In genomic region chr1:104358621-104359020, GRCh38 we compare ENCODE assay signal across 36 cellular contexts.
"Had no signal": no experiment of that assay in that cellular context is flagged by ENCODE, and none has a peak within 500 bp of the region (broad histone marks: within the 10 kb centered on the region; RNA-seq: fewer than 3 reads in every experiment).

No MANE protein-coding gene starts in this region.

- H3K27me3 ChIP-seq: adrenal gland, body of pancreas, brain microvascular endothelial cell, breast epithelium had no signal

- H3K4me1 Mint-ChIP-seq: activated B cell treated with CpG ODN at 0.5 μM for 24 hours; activated CD4-positive, alpha-beta T cell treated with anti-CD3 and anti-CD28 coated beads, Interleukin-2, amount 10 ng/mL, durations not matched to agents 24 days and 14 days; activated naive CD8-positive, alpha-beta T cell treated with anti-CD3 and anti-CD28 coated beads for 36 hours; activated T-helper 17 cell treated with anti-CD3 and anti-CD28 coated beads, Interleukin-2, amount 50 U/mL, for 72 hours; T-helper 17 cell had no signal

- H3K4me3 Mint-ChIP-seq: activated B cell treated with CpG ODN at 0.5 μM for 24 hours; activated CD4-positive, alpha-beta memory T cell treated with anti-CD3 and anti-CD28 coated beads for 36 hours; activated CD4-positive, alpha-beta T cell treated with anti-CD3 and anti-CD28 coated beads, Interleukin-2, amount 10 ng/mL, durations not matched to agents 24 days and 14 days; activated CD8-positive, alpha-beta T cell treated with anti-CD3 and anti-CD28 coated beads for 36 hours; activated naive CD4-positive, alpha-beta T cell treated with anti-CD3 and anti-CD28 coated beads for 36 hours; activated naive CD8-positive, alpha-beta T cell treated with anti-CD3 and anti-CD28 coated beads for 36 hours; activated T-cell treated with anti-CD3 and anti-CD28 coated beads, Interleukin-2, amount 50 U/mL, for 4 hours; activated T-cell treated with anti-CD3 and anti-CD28 coated beads, Interleukin-2, amount 50 U/mL, for 72 hours; activated T-helper 1 cell treated with anti-CD3 and anti-CD28 coated beads, Interleukin-12 subunit alpha, Interleukin-12 subunit beta, Interleukin-2, Interleukin-4 antibody, amounts not matched to agents 30 ng/mL and 10 ng/mL and 1 ng/mL, durations not matched to agents 14 hours and 24 hours and 36 hours; activated T-helper 17 cell treated with anti-CD3 and anti-CD28 coated beads, Interleukin-2, amount 50 U/mL, for 72 hours; T-helper 17 cell; T-helper 2 cell treated with Interferon-gamma antibody and Interleukin-4, amounts not matched to agents 5 μg/mL and 100 μg/mL, for 36 hours had no signal

- H3K9me3 ChIP-seq: body of pancreas, breast epithelium had no signal

- H3K36me3 Mint-ChIP-seq: activated CD4-positive, alpha-beta memory T cell treated with anti-CD3 and anti-CD28 coated beads for 36 hours; activated naive CD4-positive, alpha-beta T cell treated with anti-CD3 and anti-CD28 coated beads, Interleukin-2, amount 50 U/mL, for 72 hours; activated naive CD8-positive, alpha-beta T cell treated with anti-CD3 and anti-CD28 coated beads for 36 hours had no signal

- H3K27me3 Mint-ChIP-seq: activated B cell treated with CpG ODN at 0.5 μM for 24 hours; activated CD4-positive, alpha-beta memory T cell treated with anti-CD3 and anti-CD28 coated beads for 36 hours; activated CD4-positive, alpha-beta T cell treated with anti-CD3 and anti-CD28 coated beads, Interleukin-2, amount 10 ng/mL, durations not matched to agents 24 days and 14 days; activated CD8-positive, alpha-beta T cell treated with anti-CD3 and anti-CD28 coated beads for 36 hours; activated naive CD8-positive, alpha-beta T cell treated with anti-CD3 and anti-CD28 coated beads for 36 hours; activated T-helper 17 cell treated with anti-CD3 and anti-CD28 coated beads, Interleukin-2, amount 50 U/mL, for 72 hours; T-helper 17 cell had no signal

- DNase-seq: activated B cell treated with CpG ODN at 0.5 μM for 24 hours; activated CD4-positive, alpha-beta memory T cell treated with anti-CD3 and anti-CD28 coated beads for 36 hours; activated CD4-positive, alpha-beta T cell treated with anti-CD3 and anti-CD28 coated beads for 4 hours; activated CD4-positive, alpha-beta T cell treated with anti-CD3 and anti-CD28 coated beads, Interleukin-2, amount 10 ng/mL, durations not matched to agents 24 days and 14 days; activated CD4-positive, alpha-beta T cell treated with anti-CD3 and anti-CD28 coated beads, Interleukin-2, amount 50 U/mL, for 1 hour; activated CD4-positive, alpha-beta T cell treated with anti-CD3 and anti-CD28 coated beads, Interleukin-2, amount 50 U/mL, for 4 hours; activated CD4-positive, CD25-positive, alpha-beta regulatory T cell treated with anti-CD3 and anti-CD28 coated beads, Interleukin-2, amount 50 U/mL, for 72 hours; activated CD8-positive, alpha-beta memory T cell treated with anti-CD3 and anti-CD28 coated beads, Interleukin-2, amount 50 U/mL, for 4 hours; activated CD8-positive, alpha-beta T cell treated with anti-CD3 and anti-CD28 coated beads for 36 hours; activated effector memory CD4-positive, alpha-beta T cell treated with anti-CD3 and anti-CD28 coated beads, Interleukin-2, amount 50 U/mL, for 16 hours; activated gamma-delta T cell treated with Interleukin-2 at 50 U/mL for 16 hours; activated naive CD4-positive, alpha-beta T cell; activated naive CD4-positive, alpha-beta T cell treated with anti-CD3 and anti-CD28 coated beads for 36 hours; activated naive CD4-positive, alpha-beta T cell treated with anti-CD3 and anti-CD28 coated beads, Interleukin-2, amount 50 U/mL, for 16 hours; activated naive CD8-positive, alpha-beta T cell treated with anti-CD3 and anti-CD28 coated beads for 36 hours; activated T-cell treated with anti-CD3 and anti-CD28 coated beads for 4 hours; activated T-cell treated with anti-CD3 and anti-CD28 coated beads, Interleukin-2, amount 50 U/mL, for 1 hour; activated T-cell treated with anti-CD3 and anti-CD28 coated beads, Interleukin-2, amount 50 U/mL, for 4 hours; activated T-cell treated with anti-CD3 and anti-CD28 coated beads, Interleukin-2, amount 50 U/mL, for 72 hours; adrenal gland; amniotic stem cell; aorta; body of pancreas; brain microvascular endothelial cell; central memory CD4-positive, alpha-beta T cell; T-helper 17 cell; T-helper 9 cell had no signal

- H3K27ac ChIP-seq: adrenal gland, body of pancreas, brain microvascular endothelial cell, breast epithelium, VCaP had no signal

- H3K27ac Mint-ChIP-seq: activated B cell treated with CpG ODN at 0.5 μM for 24 hours; activated CD4-positive, alpha-beta memory T cell treated with anti-CD3 and anti-CD28 coated beads for 36 hours; activated CD4-positive, alpha-beta T cell treated with anti-CD3 and anti-CD28 coated beads, Interleukin-2, amount 10 ng/mL, durations not matched to agents 24 days and 14 days; activated CD8-positive, alpha-beta T cell treated with anti-CD3 and anti-CD28 coated beads for 36 hours; activated naive CD4-positive, alpha-beta T cell treated with anti-CD3 and anti-CD28 coated beads for 36 hours; activated naive CD4-positive, alpha-beta T cell treated with anti-CD3 and anti-CD28 coated beads, Interleukin-2, amount 50 U/mL, for 72 hours; activated naive CD8-positive, alpha-beta T cell treated with anti-CD3 and anti-CD28 coated beads for 36 hours; activated T-cell treated with anti-CD3 and anti-CD28 coated beads, Interleukin-2, amount 50 U/mL, for 72 hours; activated T-helper 1 cell treated with anti-CD3 and anti-CD28 coated beads, Interleukin-12 subunit alpha, Interleukin-12 subunit beta, Interleukin-2, Interleukin-4 antibody, amounts not matched to agents 30 ng/mL and 10 ng/mL and 1 ng/mL, durations not matched to agents 14 hours and 24 hours and 36 hours; activated T-helper 17 cell treated with anti-CD3 and anti-CD28 coated beads, Interleukin-2, amount 50 U/mL, for 72 hours; T-helper 17 cell; T-helper 2 cell treated with Interferon-gamma antibody and Interleukin-4, amounts not matched to agents 5 μg/mL and 100 μg/mL, for 36 hours had no signal

- H3K9me3 Mint-ChIP-seq: activated B cell treated with CpG ODN at 0.5 μM for 24 hours had no signal

- H3K4me1 ChIP-seq: adrenal gland, body of pancreas, breast epithelium had no signal

- FAIRE-seq: astrocyte, colon, TTC549 had no signal
